8 cellular contexts compared by ENCODE assay signal in genomic region chr7:100158229-100159098, GRCh38. TPM values are rescaled to one million over a fixed set of nuclear protein-coding genes. Genes with fewer than 3 reads are reported as not detected.
DNase-seq lines count a peak whose midpoint lies in the region; ATAC-seq and TF ChIP-seq lines count a peak whose summit lies in the region.

TRAPPC14 (minus strand) TSS chr7:100158723; CDS start chr7:100158499, 224 bp downstream.

- 1% methylated on average over 40 to 62 of the region's 87 CpGs for WGBS in GM23248 (ENCODE audit: low coverage in 1 of 2, low lambda C conversion rate in 2 of 2, missing lambda C conversion rate in 2 of 2), 2 experiments

- H3K4me1 Mint-ChIP-seq in activated T-helper 17 cell treated with anti-CD3 and anti-CD28 coated beads, Interleukin-2, amount 50 U/mL, for 72 hours: peaks cover 14% of the 10 kb centered on the region
- peaks cover 39 to 81% (median 66%) of the 10 kb centered on the region in 7 donors for H3K4me1 Mint-ChIP-seq in naive thymus-derived CD4-positive, alpha-beta T cell
- peaks cover 49% of the 10 kb centered on the region for H3K4me1 Mint-ChIP-seq in stimulated activated memory B cell treated with anti-CD40 and anti-IgM and Interleukin-4, amounts not matched to agents 10 μg/mL and 1 μg/mL and 100 μg/mL, for 72 hours

- H3K36me3 ChIP-seq in GM23248 (ENCODE audit: low read depth) (no peaks in the 10 kb centered on the region; the same call in 1 of the 2 replicates), RWPE2 (ENCODE audit: low read depth) (peaks cover 29% of the 10 kb centered on the region)
- H3K36me3 ChIP-seq in naive thymus-derived CD4-positive, alpha-beta T cell (ENCODE audit: control insufficient read depth in 2 of 3, insufficient read depth in 3 of 3, low read length in 3 of 3): peaks cover 0 to 40% (median 7%) of the 10 kb centered on the region in 3 experiments

- H4K20me1 ChIP-seq in GM23248 (ENCODE audit: insufficient read depth): no peaks in the 10 kb centered on the region; the same call in 1 of the 2 replicates

- H2AFZ ChIP-seq in GM23248: peak within 1 kb of the TSS; percentile 97

- in situ Hi-C loops in GM23248 (cut with MboI): no loop called here

- TF ChIP-seq CTCF in LNCaP clone FGC (IDR thresholded peaks at IDR 0.05; ENCODE audit: control insufficient read depth, extremely low read depth, insufficient read depth) (no peak), RWPE2 (IDR thresholded peaks at IDR 0.05; ENCODE audit: poor library complexity, severe bottlenecking) (no peak), fibroblast of mammary gland (conservative IDR thresholded peaks at IDR 0.05; ENCODE audit: control insufficient read depth, insufficient read depth, low read depth, low read length) (no peak)

- peaks cover 40% of the 10 kb centered on the region for H3K36me3 Mint-ChIP-seq in activated T-helper 17 cell treated with anti-CD3 and anti-CD28 coated beads, Interleukin-2, amount 50 U/mL, for 72 hours (ENCODE audit: low read depth)
- peaks cover 0 to 16% (median 5%) of the 10 kb centered on the region in 5 donors for H3K36me3 Mint-ChIP-seq in naive thymus-derived CD4-positive, alpha-beta T cell
- peaks cover 10% of the 10 kb centered on the region for H3K36me3 Mint-ChIP-seq in stimulated activated memory B cell treated with anti-CD40 and anti-IgM and Interleukin-4, amounts not matched to agents 10 μg/mL and 1 μg/mL and 100 μg/mL, for 72 hours

- H3K27ac ChIP-seq in GM23248 (peak within 1 kb of the TSS; percentile 37), RWPE2 (ENCODE audit: poor library complexity, severe bottlenecking) (peak within 1 kb of the TSS; percentile 71)
- peak within 1 kb of the TSS; percentile 88 for H3K27ac ChIP-seq in naive thymus-derived CD4-positive, alpha-beta T cell (ENCODE audit: low read depth, low read length)

- peaks cover 17% of the 10 kb centered on the region; the same call in 1 of the 2 replicates for H3K79me2 ChIP-seq in GM23248 (ENCODE audit: insufficient read depth)

- peak within 1 kb of the TSS; percentile 82 for H3K4me3 Mint-ChIP-seq in activated T-helper 17 cell treated with anti-CD3 and anti-CD28 coated beads, Interleukin-2, amount 50 U/mL, for 72 hours
- peak within 1 kb of the TSS; percentile 83 to 93 (median 88) for H3K4me3 Mint-ChIP-seq in naive thymus-derived CD4-positive, alpha-beta T cell
- peak within 1 kb of the TSS; percentile 85 for H3K4me3 Mint-ChIP-seq in stimulated activated memory B cell treated with anti-CD40 and anti-IgM and Interleukin-4, amounts not matched to agents 10 μg/mL and 1 μg/mL and 100 μg/mL, for 72 hours

- no peaks in the 10 kb centered on the region for H3K9me3 Mint-ChIP-seq in activated T-helper 17 cell treated with anti-CD3 and anti-CD28 coated beads, Interleukin-2, amount 50 U/mL, for 72 hours
- H3K9me3 Mint-ChIP-seq in naive thymus-derived CD4-positive, alpha-beta T cell: no peaks in the 10 kb centered on the region
- H3K9me3 Mint-ChIP-seq in stimulated activated memory B cell treated with anti-CD40 and anti-IgM and Interleukin-4, amounts not matched to agents 10 μg/mL and 1 μg/mL and 100 μg/mL, for 72 hours: no peaks in the 10 kb centered on the region

- intact Hi-C loops in naive thymus-derived CD4-positive, alpha-beta T cell (cut with micrococcal nuclease): loop anchor here (1.0 to 2.0 kb wide), 4 partner anchors 8 to 50 kb away; partner anchors contain the start of genes GPC2 (in 2 of the 2), LAMTOR4 (in 2 of the 2) and STAG3 (in 2 of the 2)

- no peaks in the 10 kb centered on the region for H3K9me2 ChIP-seq in GM23248 (ENCODE audit: insufficient read depth)

- H3K9ac ChIP-seq in GM23248: peak within 1 kb of the TSS; percentile 82

- H3K4me1 ChIP-seq in GM23248 (ENCODE audit: insufficient read depth) (peaks cover 5% of the 10 kb centered on the region; the same call in 1 of the 2 replicates), RWPE2 (ENCODE audit: insufficient read depth, poor library complexity, severe bottlenecking) (peaks cover 4% of the 10 kb centered on the region)
- H3K4me1 ChIP-seq in naive thymus-derived CD4-positive, alpha-beta T cell (ENCODE audit: control insufficient read depth in 2 of 2, insufficient read depth in 2 of 2, low read length in 2 of 2): peaks cover 13 to 35% of the 10 kb centered on the region in 2 donors

- H3K27me3 ChIP-seq in GM23248 (replicated peaks; ENCODE audit: insufficient read depth) (no peaks in the 10 kb centered on the region), RWPE2 (ENCODE audit: insufficient read depth, poor library complexity, severe bottlenecking) (no peaks in the 10 kb centered on the region)
- no peaks in the 10 kb centered on the region for H3K27me3 ChIP-seq in naive thymus-derived CD4-positive, alpha-beta T cell (ENCODE audit: control insufficient read depth in 2 of 2, insufficient read depth in 2 of 2, low read length in 2 of 2)

- H3K27me3 Mint-ChIP-seq in activated T-helper 17 cell treated with anti-CD3 and anti-CD28 coated beads, Interleukin-2, amount 50 U/mL, for 72 hours: no peaks in the 10 kb centered on the region
- H3K27me3 Mint-ChIP-seq in naive thymus-derived CD4-positive, alpha-beta T cell: no peaks in the 10 kb centered on the region
- H3K27me3 Mint-ChIP-seq in stimulated activated memory B cell treated with anti-CD40 and anti-IgM and Interleukin-4, amounts not matched to agents 10 μg/mL and 1 μg/mL and 100 μg/mL, for 72 hours: no peaks in the 10 kb centered on the region

- POLR2A ChIA-PET in naive thymus-derived CD4-positive, alpha-beta T cell (lab: Charles Lee): interaction anchor here (0.6 to 23.1 kb wide), 12 partner anchors 5 to 609 kb away, joined by 3 to 383 read pairs (median 6); partner anchors contain the start of genes GAL3ST4, GPC2, LAMTOR4 and STAG3

- H3K4me2 ChIP-seq in GM23248 (ENCODE audit: unreplicated experiment): peak within 1 kb of the TSS; percentile 79

- ATAC-seq in RWPE2 (ENCODE audit: low read depth): peak; percentile 71
- peak; percentile 93 for ATAC-seq in activated T-helper 17 cell treated with anti-CD3 and anti-CD28 coated beads, Interleukin-2, amount 50 U/mL, for 72 hours (replicated peaks)
- ATAC-seq in naive thymus-derived CD4-positive, alpha-beta T cell: peak; percentile 93
- peak; percentile 91 for ATAC-seq in stimulated activated memory B cell treated with anti-CD40 and anti-IgM and Interleukin-4, amounts not matched to agents 10 μg/mL and 1 μg/mL and 100 μg/mL, for 72 hours

- H3K9me3 ChIP-seq in GM23248 (ENCODE audit: low read depth): no peaks in the 10 kb centered on the region
- no peaks in the 10 kb centered on the region for H3K9me3 ChIP-seq in RWPE2 (ENCODE audit: severe bottlenecking)
- H3K9me3 ChIP-seq in naive thymus-derived CD4-positive, alpha-beta T cell (ENCODE audit: control insufficient read depth in 2 of 3, low read length in 3 of 3): no peaks in the 10 kb centered on the region

- H3F3A ChIP-seq in GM23248 (ENCODE audit: insufficient read depth): no peaks in the 10 kb centered on the region

- H3K4me3 ChIP-seq in GM23248: peak within 1 kb of the TSS; percentile 97
- H3K4me3 ChIP-seq in LNCaP clone FGC (ENCODE audit: low read depth, low read length): peak within 1 kb of the TSS; percentile 76
- H3K4me3 ChIP-seq in RWPE2 (ENCODE audit: severe bottlenecking): peak within 1 kb of the TSS; percentile 93
- H3K4me3 ChIP-seq in fibroblast of mammary gland (ENCODE audit: control insufficient read depth, low read depth, low read length): peak within 1 kb of the TSS; percentile 57
- peak within 1 kb of the TSS; percentile 79 for H3K4me3 ChIP-seq in naive thymus-derived CD4-positive, alpha-beta T cell (ENCODE audit: low read length)

- DNase-seq in DMS153 (lab: John Stamatoyannopoulos, UW) (peak; percentile 54), GM23248 (peak; percentile 90), LNCaP clone FGC (ENCODE audit: low read depth) (no peak), RWPE2 (ENCODE audit: low spot score) (peak; percentile 93), fibroblast of mammary gland (ENCODE audit: low read depth) (peak; percentile 68)
- peak; percentile 79 to 95 (median 88) for DNase-seq in naive thymus-derived CD4-positive, alpha-beta T cell

- CTCF ChIA-PET in naive thymus-derived CD4-positive, alpha-beta T cell (lab: Charles Lee): interaction anchor here (0.6 to 4.8 kb wide), 5 partner anchors 9 to 185 kb away, joined by 3 to 16 read pairs (median 4); partner anchors contain the start of genes GAL3ST4 and LAMTOR4

- peak within 1 kb of the TSS; percentile 86 for H3K27ac Mint-ChIP-seq in activated T-helper 17 cell treated with anti-CD3 and anti-CD28 coated beads, Interleukin-2, amount 50 U/mL, for 72 hours
- H3K27ac Mint-ChIP-seq in naive thymus-derived CD4-positive, alpha-beta T cell: peak within 1 kb of the TSS; percentile 77 to 98 (median 89)
- H3K27ac Mint-ChIP-seq in stimulated activated memory B cell treated with anti-CD40 and anti-IgM and Interleukin-4, amounts not matched to agents 10 μg/mL and 1 μg/mL and 100 μg/mL, for 72 hours: peak within 1 kb of the TSS; percentile 82

RNA-seq across cellular contexts. Expression of gene TRAPPC14, which starts in this region (rescaled TPM):
- 7.0 and 11.8 TPM in 2 replicates for total RNA-seq in GM23248 (2014; rRNA removed; shearing (Covaris generic))
- 5.1 and 5.8 TPM in 2 replicates for polyA plus RNA-seq in GM23248 (2016; fragmentation: Nextera tagmentation; extraction: Ambion mirVana)
- total RNA-seq in activated T-helper 17 cell treated with anti-CD3 and anti-CD28 coated beads, Interleukin-2, amount 50 U/mL, for 72 hours: 10 to 100 TPM; 15.4 to 22.1 TPM
- total RNA-seq in naive thymus-derived CD4-positive, alpha-beta T cell: 100 to 1,000 TPM in 1 of 5 experiments, 10 to 100 TPM in 4; 51.8 to 102 (median 70.2) TPM
- polyA plus RNA-seq in naive thymus-derived CD4-positive, alpha-beta T cell: 1 to 10 TPM; 3.2 to 5.9 TPM

Comparison
In these comparisons a context has a peak if more than half of its experiments do, and no peak if none do; other contexts are left out.
1. H3K27ac ChIP-seq: peak in every context shown above with its lines; median percentile 88 in naive thymus-derived CD4-positive, alpha-beta T cell; 71 in RWPE2; 37 in GM23248.